Comparison of ENCODE assay signal across 1 cellular context in the genomic region with DNA sequence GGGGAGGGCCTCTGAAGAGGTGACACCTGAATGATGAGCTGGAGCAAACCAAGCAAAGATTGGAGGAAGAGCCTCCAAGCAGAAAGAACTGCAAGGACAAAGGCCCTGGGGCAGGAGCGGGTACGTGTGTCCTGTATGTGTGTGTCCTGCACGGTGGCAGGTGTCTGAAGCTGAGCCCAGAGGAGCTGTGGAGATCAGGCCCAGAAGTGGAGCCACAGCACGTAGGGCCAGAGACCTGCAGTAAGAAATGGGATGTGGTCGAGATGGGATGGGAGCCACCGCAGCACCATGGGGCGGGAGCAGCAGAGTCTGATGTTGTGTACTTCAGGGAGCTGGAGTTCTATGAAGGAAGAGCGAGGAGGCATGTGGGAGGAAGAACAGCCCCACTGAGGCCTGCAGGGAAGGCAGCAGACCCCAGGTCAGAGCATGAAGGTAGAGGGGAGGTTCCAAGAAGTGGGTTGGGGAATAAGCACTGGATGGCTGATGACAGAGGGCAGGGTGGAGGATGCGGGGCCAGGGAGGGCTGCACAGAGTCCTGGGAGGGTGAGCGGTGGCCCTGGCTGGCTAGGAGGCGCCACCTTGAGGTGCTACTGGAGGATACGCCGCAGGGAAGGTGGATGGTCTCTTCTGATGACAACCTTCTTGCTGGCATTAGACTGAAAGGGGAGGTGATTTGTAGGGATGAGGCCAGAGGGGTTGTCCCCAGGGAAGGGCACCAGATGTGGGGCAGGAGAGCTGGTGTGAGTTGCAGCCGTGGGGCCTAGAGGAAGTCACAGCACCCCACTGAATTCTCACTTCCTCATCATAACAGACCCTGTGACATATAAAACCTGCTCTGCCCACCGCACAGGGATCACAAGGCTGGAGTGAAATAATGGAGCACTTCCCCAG.
TF ChIP-seq lines count a peak whose summit lies in the region.

No MANE protein-coding gene starts in this region.

TF ChIP-seq in HepG2, 621 proteins besides CTCF, POLR2A, EP300 and RAD21 (continued from another document and continues in another):
- TF ChIP-seq ZNF414 (CRISPR knock-in tag; IDR thresholded peaks at IDR 0.05) (no peak), KLF16 (CRISPR knock-in tag; IDR thresholded peaks at IDR 0.05) (0 out of 4 replicates have a peak, but pooled peaks of 1 of the 2 experiments have one; percentile 43), EHMT2 (IDR thresholded peaks at IDR 0.05; ENCODE audit: borderline replicate concordance, low read depth, low read length) (no peak), PCBP2 (optimal IDR thresholded peaks at IDR 0.05; ENCODE audit: low read depth, low read length, poor library complexity, severe bottlenecking) (no peak), FOXM1 (CRISPR knock-in tag; IDR thresholded peaks at IDR 0.05) (no peak), CERS6 (CRISPR knock-in tag; IDR thresholded peaks at IDR 0.05) (no peak), FOXK1 (CRISPR knock-in tag; IDR thresholded peaks at IDR 0.05; ENCODE audit: borderline replicate concordance, low read depth) (no peak), SNRNP70 (IDR thresholded peaks at IDR 0.05; ENCODE audit: low read depth, low read length) (no peak), ZSCAN31 (CRISPR knock-in tag; IDR thresholded peaks at IDR 0.05; ENCODE audit: low read depth) (no peak), ZNF780A (CRISPR knock-in tag; IDR thresholded peaks at IDR 0.05) (no peak), HES4 (CRISPR knock-in tag; IDR thresholded peaks at IDR 0.05; ENCODE audit: borderline replicate concordance) (no peak), TBP (CRISPR knock-in tag; IDR thresholded peaks at IDR 0.05) (no peak), ADNP (CRISPR knock-in tag; IDR thresholded peaks at IDR 0.05) (no peak), ZNF563 (CRISPR knock-in tag; IDR thresholded peaks at IDR 0.05) (no peak), ATM (IDR thresholded peaks at IDR 0.05; ENCODE audit: borderline replicate concordance) (no peak), PLRG1 (conservative IDR thresholded peaks at IDR 0.05) (no peak), ZKSCAN8 (CRISPR knock-in tag; IDR thresholded peaks at IDR 0.05; ENCODE audit: borderline replicate concordance) (no peak), TRAFD1 (CRISPR knock-in tag; IDR thresholded peaks at IDR 0.05; ENCODE audit: borderline replicate concordance) (no peak), ARID4A (CRISPR knock-in tag; IDR thresholded peaks at IDR 0.05; ENCODE audit: borderline replicate concordance) (no peak; the same call in 1 of the 2 replicates), NKX3-1 (CRISPR knock-in tag; IDR thresholded peaks at IDR 0.05) (no peak), LRRFIP1 (CRISPR knock-in tag; conservative IDR thresholded peaks at IDR 0.05) (no peak), DNMT1 (CRISPR knock-in tag; IDR thresholded peaks at IDR 0.05) (0 out of 2 replicates have a peak, but pooled peaks have one; percentile 64), ZNF784 (CRISPR knock-in tag; IDR thresholded peaks at IDR 0.05; ENCODE audit: borderline replicate concordance) (no peak), NFKBIZ (CRISPR knock-in tag; IDR thresholded peaks at IDR 0.05) (no peak), TBL1XR1 (IDR thresholded peaks at IDR 0.05; ENCODE audit: borderline replicate concordance, low read length, partially characterized antibody) (no peak)
- TF ChIP-seq, protein P1, sequence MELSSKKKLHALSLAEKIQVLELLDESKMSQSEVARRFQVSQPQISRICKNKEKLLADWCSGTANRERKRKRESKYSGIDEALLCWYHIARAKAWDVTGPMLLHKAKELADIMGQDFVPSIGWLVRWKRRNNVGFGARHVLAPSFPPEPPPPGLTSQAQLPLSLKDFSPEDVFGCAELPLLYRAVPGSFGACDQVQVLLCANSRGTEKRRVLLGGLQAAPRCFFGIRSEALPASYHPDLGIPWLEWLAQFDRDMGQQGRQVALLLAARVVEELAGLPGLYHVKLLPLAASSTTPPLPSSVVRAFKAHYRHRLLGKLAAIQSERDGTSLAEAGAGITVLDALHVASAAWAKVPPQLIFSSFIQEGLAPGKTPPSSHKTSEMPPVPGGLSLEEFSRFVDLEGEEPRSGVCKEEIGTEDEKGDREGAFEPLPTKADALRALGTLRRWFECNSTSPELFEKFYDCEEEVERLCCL (CRISPR knock-in tag; IDR thresholded peaks at IDR 0.05; ENCODE audit: borderline replicate concordance): no peak
- TF ChIP-seq, protein P2, sequence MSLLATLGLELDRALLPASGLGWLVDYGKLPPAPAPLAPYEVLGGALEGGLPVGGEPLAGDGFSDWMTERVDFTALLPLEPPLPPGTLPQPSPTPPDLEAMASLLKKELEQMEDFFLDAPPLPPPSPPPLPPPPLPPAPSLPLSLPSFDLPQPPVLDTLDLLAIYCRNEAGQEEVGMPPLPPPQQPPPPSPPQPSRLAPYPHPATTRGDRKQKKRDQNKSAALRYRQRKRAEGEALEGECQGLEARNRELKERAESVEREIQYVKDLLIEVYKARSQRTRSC (CRISPR knock-in tag; IDR thresholded peaks at IDR 0.05; ENCODE audit: low read depth): no peak
- TF ChIP-seq, protein P3, sequence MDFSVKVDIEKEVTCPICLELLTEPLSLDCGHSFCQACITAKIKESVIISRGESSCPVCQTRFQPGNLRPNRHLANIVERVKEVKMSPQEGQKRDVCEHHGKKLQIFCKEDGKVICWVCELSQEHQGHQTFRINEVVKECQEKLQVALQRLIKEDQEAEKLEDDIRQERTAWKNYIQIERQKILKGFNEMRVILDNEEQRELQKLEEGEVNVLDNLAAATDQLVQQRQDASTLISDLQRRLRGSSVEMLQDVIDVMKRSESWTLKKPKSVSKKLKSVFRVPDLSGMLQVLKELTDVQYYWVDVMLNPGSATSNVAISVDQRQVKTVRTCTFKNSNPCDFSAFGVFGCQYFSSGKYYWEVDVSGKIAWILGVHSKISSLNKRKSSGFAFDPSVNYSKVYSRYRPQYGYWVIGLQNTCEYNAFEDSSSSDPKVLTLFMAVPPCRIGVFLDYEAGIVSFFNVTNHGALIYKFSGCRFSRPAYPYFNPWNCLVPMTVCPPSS (IDR thresholded peaks at IDR 0.05): no peak
- TF ChIP-seq, protein P4, sequence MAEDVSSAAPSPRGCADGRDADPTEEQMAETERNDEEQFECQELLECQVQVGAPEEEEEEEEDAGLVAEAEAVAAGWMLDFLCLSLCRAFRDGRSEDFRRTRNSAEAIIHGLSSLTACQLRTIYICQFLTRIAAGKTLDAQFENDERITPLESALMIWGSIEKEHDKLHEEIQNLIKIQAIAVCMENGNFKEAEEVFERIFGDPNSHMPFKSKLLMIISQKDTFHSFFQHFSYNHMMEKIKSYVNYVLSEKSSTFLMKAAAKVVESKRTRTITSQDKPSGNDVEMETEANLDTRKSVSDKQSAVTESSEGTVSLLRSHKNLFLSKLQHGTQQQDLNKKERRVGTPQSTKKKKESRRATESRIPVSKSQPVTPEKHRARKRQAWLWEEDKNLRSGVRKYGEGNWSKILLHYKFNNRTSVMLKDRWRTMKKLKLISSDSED (CRISPR knock-in tag; IDR thresholded peaks at IDR 0.05): no peak
- TF ChIP-seq, protein P5, sequence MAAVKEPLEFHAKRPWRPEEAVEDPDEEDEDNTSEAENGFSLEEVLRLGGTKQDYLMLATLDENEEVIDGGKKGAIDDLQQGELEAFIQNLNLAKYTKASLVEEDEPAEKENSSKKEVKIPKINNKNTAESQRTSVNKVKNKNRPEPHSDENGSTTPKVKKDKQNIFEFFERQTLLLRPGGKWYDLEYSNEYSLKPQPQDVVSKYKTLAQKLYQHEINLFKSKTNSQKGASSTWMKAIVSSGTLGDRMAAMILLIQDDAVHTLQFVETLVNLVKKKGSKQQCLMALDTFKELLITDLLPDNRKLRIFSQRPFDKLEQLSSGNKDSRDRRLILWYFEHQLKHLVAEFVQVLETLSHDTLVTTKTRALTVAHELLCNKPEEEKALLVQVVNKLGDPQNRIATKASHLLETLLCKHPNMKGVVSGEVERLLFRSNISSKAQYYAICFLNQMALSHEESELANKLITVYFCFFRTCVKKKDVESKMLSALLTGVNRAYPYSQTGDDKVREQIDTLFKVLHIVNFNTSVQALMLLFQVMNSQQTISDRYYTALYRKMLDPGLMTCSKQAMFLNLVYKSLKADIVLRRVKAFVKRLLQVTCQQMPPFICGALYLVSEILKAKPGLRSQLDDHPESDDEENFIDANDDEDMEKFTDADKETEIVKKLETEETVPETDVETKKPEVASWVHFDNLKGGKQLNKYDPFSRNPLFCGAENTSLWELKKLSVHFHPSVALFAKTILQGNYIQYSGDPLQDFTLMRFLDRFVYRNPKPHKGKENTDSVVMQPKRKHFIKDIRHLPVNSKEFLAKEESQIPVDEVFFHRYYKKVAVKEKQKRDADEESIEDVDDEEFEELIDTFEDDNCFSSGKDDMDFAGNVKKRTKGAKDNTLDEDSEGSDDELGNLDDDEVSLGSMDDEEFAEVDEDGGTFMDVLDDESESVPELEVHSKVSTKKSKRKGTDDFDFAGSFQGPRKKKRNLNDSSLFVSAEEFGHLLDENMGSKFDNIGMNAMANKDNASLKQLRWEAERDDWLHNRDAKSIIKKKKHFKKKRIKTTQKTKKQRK (IDR thresholded peaks at IDR 0.05; ENCODE audit: low read length): no peak
